In the genomic region with DNA sequence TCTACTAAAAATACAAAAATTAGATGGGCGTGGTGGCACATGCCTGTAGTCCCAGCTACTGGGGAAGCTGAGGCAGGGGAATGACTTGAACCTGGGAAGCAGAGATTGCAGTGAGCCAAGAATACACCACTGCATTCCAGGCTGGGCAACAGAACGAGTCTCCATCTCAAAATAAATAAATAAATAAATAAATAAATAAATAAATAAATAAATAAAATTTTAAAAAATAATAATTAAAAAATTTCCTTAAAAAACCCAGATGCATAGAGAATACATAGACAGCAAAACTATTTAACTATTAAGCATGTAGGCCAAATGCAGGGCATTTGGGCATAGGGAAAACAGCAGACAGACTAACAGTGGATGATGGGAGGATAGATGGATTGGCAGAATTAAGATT, we compare ENCODE assay signal across 10 cellular contexts. TPM values are rescaled to one million over a fixed set of nuclear protein-coding genes. Genes with fewer than 3 reads are reported as not detected.
"Had no signal": no experiment of that assay in that cellular context is flagged by ENCODE, and none has a peak within 500 bp of the region (broad histone marks: within the 10 kb centered on the region; RNA-seq: fewer than 3 reads in every experiment).

No MANE protein-coding gene starts in this region.

RNA-seq across cellular contexts. Expression of gene TMEM132E, which starts 40.8 kb away (rescaled TPM):
- total RNA-seq: dermis blood vessel endothelial cell, dermis microvascular lymphatic vessel endothelial cell, endothelial cell of umbilical vein, epithelial cell of proximal tubule, esophagus mucosa, fibroblast of lung, fibroblast of villous mesenchyme, foreskin keratinocyte, gastrocnemius medialis, glomerular endothelial cell had no signal
- polyA plus RNA-seq: endothelial cell of umbilical vein, fibroblast of lung, foreskin keratinocyte had no signal
